Comparison of ENCODE assay signal across 8 cellular contexts in genomic region chr10:96512997-96513685, GRCh38. TPM values are rescaled to one million over a fixed set of nuclear protein-coding genes. Genes with fewer than 3 reads are reported as not detected.
A peak's percentile ranks its signal among the peaks of the same experiment; 100 is the strongest.
DNase-seq lines count a peak whose midpoint lies in the region; ATAC-seq and TF ChIP-seq lines count a peak whose summit lies in the region.

No MANE protein-coding gene starts in this region.

- no peaks in the 10 kb centered on the region for H3K9me2 ChIP-seq in neural cell (ENCODE audit: insufficient read depth, low read length)

- TF ChIP-seq POLR2A in esophagus squamous epithelium (IDR thresholded peaks at IDR 0.05) = no peak

- WGBS in esophagus squamous epithelium, 2 donors = 1% methylated on average over 37 of the region's 54 CpGs; no CpG with 5 or more reads in 1 of the 2 donors

- H3K4me1 ChIP-seq in esophagus squamous epithelium = peaks cover 22 to 26% (median 24%) of the 10 kb centered on the region in 3 donors

- H3K27ac ChIP-seq in esophagus squamous epithelium (no peak overlapping the region), neural cell (ENCODE audit: low read length) (no peak overlapping the region)

- H3K9ac ChIP-seq in neural cell (ENCODE audit: low read length) = peak overlapping the region; percentile 49

- H3K4me3 ChIP-seq in esophagus squamous epithelium (peak overlapping the region; percentile 39 to 76 (median 48)), neural cell (ENCODE audit: low read length) (peak overlapping the region; percentile 89)

- peaks cover 26% of the 10 kb centered on the region for H3K4me1 Mint-ChIP-seq in activated B cell treated with CpG ODN at 0.5 μM for 24 hours

- peaks cover 11% of the 10 kb centered on the region for H3K27me3 Mint-ChIP-seq in activated B cell treated with CpG ODN at 0.5 μM for 24 hours

- intact Hi-C loops in activated B cell treated with CpG ODN at 0.5 μM for 24 hours (cut with micrococcal nuclease) = loop anchor here (1.0 to 5.0 kb wide), 6 partner anchors 22 to 856 kb away; partner anchors contain the start of genes ALDH18A1, LCOR and TM9SF3
- intact Hi-C loops in esophagus squamous epithelium (cut with DNase I) = loop anchor here (10.0 kb wide), 1 partner anchor 118 kb away; no protein-coding TSS in a partner anchor

- ATAC-seq in HG02938 (IDR thresholded peaks at IDR 0.05; ENCODE audit: unreplicated experiment) (peak; percentile 29), activated B cell treated with CpG ODN at 0.5 μM for 24 hours (ENCODE audit: low read depth) (peak; percentile 67)

- CTCF ChIA-PET in activated B cell treated with CpG ODN at 0.5 μM for 24 hours (lab: Charles Lee) = interaction anchor here (0.8 to 1.6 kb wide), 6 partner anchors 10 to 118 kb away, joined by 3 to 8 read pairs (median 3); no protein-coding TSS in a partner anchor

- POLR2A ChIA-PET in activated B cell treated with CpG ODN at 0.5 μM for 24 hours (lab: Charles Lee) = interaction anchor here (0.6 to 1.1 kb wide), 3 partner anchors 50 to 320 kb away, joined by 3 to 4 read pairs (median 3); no protein-coding TSS in a partner anchor

- H3K79me2 ChIP-seq in neural cell (replicated peaks; ENCODE audit: insufficient read depth, low read length) = no peaks in the 10 kb centered on the region

- H2AFZ ChIP-seq in neural cell (ENCODE audit: low read depth, low read length) = peak overlapping the region; percentile 8

- peak overlapping the region; percentile 74 for H3K27ac Mint-ChIP-seq in activated B cell treated with CpG ODN at 0.5 μM for 24 hours

- TF ChIP-seq RAD21 in neural cell (conservative IDR thresholded peaks at IDR 0.05) = no peak

- H3K36me3 Mint-ChIP-seq in activated B cell treated with CpG ODN at 0.5 μM for 24 hours (ENCODE audit: low read depth) = no peaks in the 10 kb centered on the region

- H3K36me3 ChIP-seq in esophagus squamous epithelium (peaks cover 0 to 1% (median 0%) of the 10 kb centered on the region in 3 donors), neural cell (ENCODE audit: insufficient read depth, low read length) (no peaks in the 10 kb centered on the region)

- H3K27me3 ChIP-seq in esophagus squamous epithelium (peaks cover 0 to 49% (median 4%) of the 10 kb centered on the region in 4 donors), neural cell (ENCODE audit: insufficient read depth, low read depth, low read length) (peaks cover 50% of the 10 kb centered on the region)

- H3K4me3 Mint-ChIP-seq in activated B cell treated with CpG ODN at 0.5 μM for 24 hours = peak overlapping the region; percentile 83

- TF ChIP-seq EP300 in neural cell (conservative IDR thresholded peaks at IDR 0.05; ENCODE audit: poor library complexity, severe bottlenecking) = no peak

- H3K9me3 Mint-ChIP-seq in activated B cell treated with CpG ODN at 0.5 μM for 24 hours = no peaks in the 10 kb centered on the region

- no peaks in the 10 kb centered on the region for H3F3A ChIP-seq in neural cell (ENCODE audit: insufficient read depth, low read length, poor library complexity, severe bottlenecking)

- TF ChIP-seq CTCF in activated B cell treated with CpG ODN at 0.5 μM for 24 hours (IDR thresholded peaks at IDR 0.05) = no peak
- TF ChIP-seq CTCF in esophagus squamous epithelium (IDR thresholded peaks at IDR 0.05) = no peak
- no peak for TF ChIP-seq CTCF in neural cell (IDR thresholded peaks at IDR 0.05; ENCODE audit: poor library complexity, severe bottlenecking)

- peak; percentile 27 for DNase-seq in NCI-H748 (lab: John Stamatoyannopoulos, UW; ENCODE audit: unreplicated experiment)
- DNase-seq in NCI-H748 treated with DMSO at 0.1 percent for 48 hours (lab: John Stamatoyannopoulos, UW) = no peak
- DNase-seq in activated B cell treated with CpG ODN at 0.5 μM for 24 hours = no peak
- no peak for DNase-seq in esophagus squamous epithelium (lab: John Stamatoyannopoulos, UW)
- no peak for DNase-seq in NCI-H2081 treated with DMSO at 0.1 percent for 48 hours (lab: John Stamatoyannopoulos, UW)
- no peak for DNase-seq in AML-193 (lab: John Stamatoyannopoulos, UW)

- H3K4me2 ChIP-seq in neural cell (ENCODE audit: low read length) = peak overlapping the region; percentile 78

- H3K9me3 ChIP-seq in esophagus squamous epithelium = no peaks in the 10 kb centered on the region
- H3K9me3 ChIP-seq in neural cell (ENCODE audit: low read length) = no peaks in the 10 kb centered on the region

- H4K20me1 ChIP-seq in neural cell (ENCODE audit: insufficient read depth) = no peaks in the 10 kb centered on the region

TF ChIP-seq in neural cell, 6 proteins besides CTCF, POLR2A, EP300 and RAD21:
- TF ChIP-seq EZH2 (IDR thresholded peaks at IDR 0.05; ENCODE audit: borderline replicate concordance, insufficient read depth, low read length, poor library complexity, severe bottlenecking) (no peak), MXI1 (conservative IDR thresholded peaks at IDR 0.05; ENCODE audit: poor library complexity, severe bottlenecking) (no peak), POLR2AphosphoS5 (IDR thresholded peaks at IDR 0.05) (no peak), SMC3 (conservative IDR thresholded peaks at IDR 0.05; ENCODE audit: poor library complexity) (no peak), TAF1 (IDR thresholded peaks at IDR 0.05; ENCODE audit: low read depth) (no peak)
- TF ChIP-seq, protein P1, sequence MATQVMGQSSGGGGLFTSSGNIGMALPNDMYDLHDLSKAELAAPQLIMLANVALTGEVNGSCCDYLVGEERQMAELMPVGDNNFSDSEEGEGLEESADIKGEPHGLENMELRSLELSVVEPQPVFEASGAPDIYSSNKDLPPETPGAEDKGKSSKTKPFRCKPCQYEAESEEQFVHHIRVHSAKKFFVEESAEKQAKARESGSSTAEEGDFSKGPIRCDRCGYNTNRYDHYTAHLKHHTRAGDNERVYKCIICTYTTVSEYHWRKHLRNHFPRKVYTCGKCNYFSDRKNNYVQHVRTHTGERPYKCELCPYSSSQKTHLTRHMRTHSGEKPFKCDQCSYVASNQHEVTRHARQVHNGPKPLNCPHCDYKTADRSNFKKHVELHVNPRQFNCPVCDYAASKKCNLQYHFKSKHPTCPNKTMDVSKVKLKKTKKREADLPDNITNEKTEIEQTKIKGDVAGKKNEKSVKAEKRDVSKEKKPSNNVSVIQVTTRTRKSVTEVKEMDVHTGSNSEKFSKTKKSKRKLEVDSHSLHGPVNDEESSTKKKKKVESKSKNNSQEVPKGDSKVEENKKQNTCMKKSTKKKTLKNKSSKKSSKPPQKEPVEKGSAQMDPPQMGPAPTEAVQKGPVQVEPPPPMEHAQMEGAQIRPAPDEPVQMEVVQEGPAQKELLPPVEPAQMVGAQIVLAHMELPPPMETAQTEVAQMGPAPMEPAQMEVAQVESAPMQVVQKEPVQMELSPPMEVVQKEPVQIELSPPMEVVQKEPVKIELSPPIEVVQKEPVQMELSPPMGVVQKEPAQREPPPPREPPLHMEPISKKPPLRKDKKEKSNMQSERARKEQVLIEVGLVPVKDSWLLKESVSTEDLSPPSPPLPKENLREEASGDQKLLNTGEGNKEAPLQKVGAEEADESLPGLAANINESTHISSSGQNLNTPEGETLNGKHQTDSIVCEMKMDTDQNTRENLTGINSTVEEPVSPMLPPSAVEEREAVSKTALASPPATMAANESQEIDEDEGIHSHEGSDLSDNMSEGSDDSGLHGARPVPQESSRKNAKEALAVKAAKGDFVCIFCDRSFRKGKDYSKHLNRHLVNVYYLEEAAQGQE (IDR thresholded peaks at IDR 0.05; ENCODE audit: borderline replicate concordance) = no peak

RNA-seq across cellular contexts. Expression of gene TLL2, which starts 0.6 kb away (rescaled TPM):
- total RNA-seq in activated B cell treated with CpG ODN at 0.5 μM for 24 hours (1.6 and 1.8 TPM in 2 replicates), esophagus squamous epithelium (under 1 TPM in 2 of 4 donors, not detected in 2; 0.40 to 0.62 TPM)
- 0.11 and 0.30 TPM in 2 replicates for polyA plus RNA-seq in neural cell
- polyA minus RNA-seq in neural cell = 0.73 and 0.81 TPM in 2 replicates
